In the genomic region with DNA sequence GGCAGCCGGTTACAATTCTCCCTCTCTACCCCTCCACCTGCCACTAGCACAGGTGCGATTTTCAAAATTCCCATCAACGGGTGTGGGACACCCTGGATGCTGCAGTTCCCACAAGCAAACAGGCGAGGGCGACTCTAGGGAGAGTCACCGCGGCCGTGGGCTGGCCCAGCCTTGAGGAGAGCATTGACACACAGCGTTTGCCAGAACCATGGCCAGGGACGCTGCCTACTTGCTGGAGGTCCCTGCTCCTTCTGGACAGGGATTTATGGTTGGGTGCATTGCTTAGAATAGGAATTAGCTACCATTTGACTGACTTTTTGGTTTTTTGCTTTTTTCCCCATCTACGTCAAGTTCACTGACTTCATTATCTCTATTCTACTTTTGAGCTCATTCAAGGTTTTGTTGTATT, we compare ENCODE assay signal across 1 cellular context.
TF ChIP-seq lines count a peak whose summit lies in the region.

No MANE protein-coding gene starts in this region.

TF ChIP-seq in GM23338, 12 proteins besides CTCF, POLR2A, EP300 and RAD21 (continued from another document):
- TF ChIP-seq, protein P1, sequence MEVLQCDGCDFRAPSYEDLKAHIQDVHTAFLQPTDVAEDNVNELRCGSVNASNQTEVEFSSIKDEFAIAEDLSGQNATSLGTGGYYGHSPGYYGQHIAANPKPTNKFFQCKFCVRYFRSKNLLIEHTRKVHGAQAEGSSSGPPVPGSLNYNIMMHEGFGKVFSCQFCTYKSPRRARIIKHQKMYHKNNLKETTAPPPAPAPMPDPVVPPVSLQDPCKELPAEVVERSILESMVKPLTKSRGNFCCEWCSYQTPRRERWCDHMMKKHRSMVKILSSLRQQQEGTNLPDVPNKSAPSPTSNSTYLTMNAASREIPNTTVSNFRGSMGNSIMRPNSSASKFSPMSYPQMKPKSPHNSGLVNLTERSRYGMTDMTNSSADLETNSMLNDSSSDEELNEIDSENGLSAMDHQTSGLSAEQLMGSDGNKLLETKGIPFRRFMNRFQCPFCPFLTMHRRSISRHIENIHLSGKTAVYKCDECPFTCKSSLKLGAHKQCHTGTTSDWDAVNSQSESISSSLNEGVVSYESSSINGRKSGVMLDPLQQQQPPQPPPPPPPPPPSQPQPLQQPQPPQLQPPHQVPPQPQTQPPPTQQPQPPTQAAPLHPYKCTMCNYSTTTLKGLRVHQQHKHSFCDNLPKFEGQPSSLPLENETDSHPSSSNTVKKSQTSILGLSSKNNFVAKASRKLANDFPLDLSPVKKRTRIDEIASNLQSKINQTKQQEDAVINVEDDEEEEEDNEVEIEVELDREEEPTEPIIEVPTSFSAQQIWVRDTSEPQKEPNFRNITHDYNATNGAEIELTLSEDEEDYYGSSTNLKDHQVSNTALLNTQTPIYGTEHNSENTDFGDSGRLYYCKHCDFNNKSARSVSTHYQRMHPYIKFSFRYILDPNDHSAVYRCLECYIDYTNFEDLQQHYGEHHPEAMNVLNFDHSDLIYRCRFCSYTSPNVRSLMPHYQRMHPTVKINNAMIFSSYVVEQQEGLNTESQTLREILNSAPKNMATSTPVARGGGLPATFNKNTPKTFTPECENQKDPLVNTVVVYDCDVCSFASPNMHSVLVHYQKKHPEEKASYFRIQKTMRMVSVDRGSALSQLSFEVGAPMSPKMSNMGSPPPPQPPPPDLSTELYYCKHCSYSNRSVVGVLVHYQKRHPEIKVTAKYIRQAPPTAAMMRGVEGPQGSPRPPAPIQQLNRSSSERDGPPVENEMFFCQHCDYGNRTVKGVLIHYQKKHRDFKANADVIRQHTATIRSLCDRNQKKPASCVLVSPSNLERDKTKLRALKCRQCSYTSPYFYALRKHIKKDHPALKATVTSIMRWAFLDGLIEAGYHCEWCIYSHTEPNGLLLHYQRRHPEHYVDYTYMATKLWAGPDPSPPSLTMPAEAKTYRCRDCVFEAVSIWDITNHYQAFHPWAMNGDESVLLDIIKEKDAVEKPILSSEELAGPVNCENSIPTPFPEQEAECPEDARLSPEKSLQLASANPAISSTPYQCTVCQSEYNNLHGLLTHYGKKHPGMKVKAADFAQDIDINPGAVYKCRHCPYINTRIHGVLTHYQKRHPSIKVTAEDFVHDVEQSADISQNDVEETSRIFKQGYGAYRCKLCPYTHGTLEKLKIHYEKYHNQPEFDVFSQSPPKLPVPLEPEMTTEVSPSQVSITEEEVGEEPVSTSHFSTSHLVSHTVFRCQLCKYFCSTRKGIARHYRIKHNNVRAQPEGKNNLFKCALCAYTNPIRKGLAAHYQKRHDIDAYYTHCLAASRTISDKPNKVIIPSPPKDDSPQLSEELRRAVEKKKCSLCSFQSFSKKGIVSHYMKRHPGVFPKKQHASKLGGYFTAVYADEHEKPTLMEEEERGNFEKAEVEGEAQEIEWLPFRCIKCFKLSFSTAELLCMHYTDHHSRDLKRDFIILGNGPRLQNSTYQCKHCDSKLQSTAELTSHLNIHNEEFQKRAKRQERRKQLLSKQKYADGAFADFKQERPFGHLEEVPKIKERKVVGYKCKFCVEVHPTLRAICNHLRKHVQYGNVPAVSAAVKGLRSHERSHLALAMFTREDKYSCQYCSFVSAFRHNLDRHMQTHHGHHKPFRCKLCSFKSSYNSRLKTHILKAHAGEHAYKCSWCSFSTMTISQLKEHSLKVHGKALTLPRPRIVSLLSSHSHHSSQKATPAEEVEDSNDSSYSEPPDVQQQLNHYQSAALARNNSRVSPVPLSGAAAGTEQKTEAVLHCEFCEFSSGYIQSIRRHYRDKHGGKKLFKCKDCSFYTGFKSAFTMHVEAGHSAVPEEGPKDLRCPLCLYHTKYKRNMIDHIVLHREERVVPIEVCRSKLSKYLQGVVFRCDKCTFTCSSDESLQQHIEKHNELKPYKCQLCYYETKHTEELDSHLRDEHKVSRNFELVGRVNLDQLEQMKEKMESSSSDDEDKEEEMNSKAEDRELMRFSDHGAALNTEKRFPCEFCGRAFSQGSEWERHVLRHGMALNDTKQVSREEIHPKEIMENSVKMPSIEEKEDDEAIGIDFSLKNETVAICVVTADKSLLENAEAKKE (CRISPR knock-in tag; IDR thresholded peaks at IDR 0.05): no peak
- TF ChIP-seq ZNF114 (CRISPR knock-in tag; IDR thresholded peaks at IDR 0.05) (no peak), NANOG (IDR thresholded peaks at IDR 0.05; ENCODE audit: borderline replicate concordance) (no peak), ZNF331 (CRISPR knock-in tag; IDR thresholded peaks at IDR 0.05; ENCODE audit: low read depth) (no peak), STAT1 (IDR thresholded peaks at IDR 0.05; ENCODE audit: unreplicated experiment) (no peak), EZH2phosphoT487 (IDR thresholded peaks at IDR 0.05; ENCODE audit: unreplicated experiment) (no peak), EZH2 (IDR thresholded peaks at IDR 0.05; ENCODE audit: low read depth, unreplicated experiment) (no peak)
